In the genomic region with DNA sequence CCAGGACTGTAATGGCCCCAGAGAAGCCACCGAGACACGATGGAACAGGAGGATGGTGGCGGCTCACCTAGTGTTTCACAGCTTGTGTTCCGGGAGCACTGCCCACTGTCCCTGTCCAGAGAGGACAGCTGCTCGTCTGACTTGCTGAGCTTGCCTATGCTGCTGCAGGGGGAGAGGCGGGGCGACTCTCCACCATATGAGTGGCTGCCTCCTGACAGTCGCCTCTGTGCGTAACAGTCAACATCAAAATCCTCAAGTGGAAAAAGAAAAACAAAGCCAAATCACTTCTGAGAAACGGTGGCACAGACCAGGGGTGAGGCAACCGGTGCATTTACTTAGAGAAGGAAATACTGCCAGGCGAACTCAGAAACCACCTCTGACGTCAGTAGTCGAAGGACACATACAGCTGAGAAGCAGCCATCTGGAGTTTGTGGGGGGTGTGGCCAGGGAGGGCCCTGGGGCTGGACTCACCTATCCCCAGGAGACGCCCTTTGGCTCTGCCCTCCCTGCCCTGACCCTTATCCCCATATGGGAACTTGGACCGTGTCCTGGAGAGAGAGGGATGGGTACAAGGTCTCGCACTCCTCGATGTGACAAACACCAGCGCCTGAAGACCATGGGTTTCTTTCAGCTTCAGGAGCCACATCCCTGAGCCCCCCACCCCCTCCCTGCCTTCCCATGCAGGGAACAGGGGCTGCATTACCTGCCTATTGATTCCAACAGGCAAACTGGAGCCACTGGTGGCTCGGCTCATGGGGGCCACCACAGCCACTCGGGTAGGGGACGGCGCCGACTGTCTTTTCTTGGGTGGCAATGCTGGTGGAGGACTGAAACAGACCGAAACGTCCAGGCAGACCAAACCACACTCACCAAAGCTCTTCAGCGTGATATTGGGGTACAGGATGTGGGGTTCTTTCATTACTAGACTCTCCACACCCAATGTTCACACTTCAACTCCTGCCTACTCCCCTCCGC, we compare ENCODE assay signal across 8 cellular contexts.
A peak's percentile ranks its signal among the peaks of the same experiment; 100 is the strongest.
DNase-seq lines count a peak whose midpoint lies in the region; ATAC-seq and TF ChIP-seq lines count a peak whose summit lies in the region.

No MANE protein-coding gene starts in this region.

- no peak for TF ChIP-seq POLR2A in stomach (IDR thresholded peaks at IDR 0.05)

- ATAC-seq in GM18498 (IDR thresholded peaks at IDR 0.05; ENCODE audit: unreplicated experiment) (peak; percentile 61), lower lobe of right lung (peak; percentile 89 to 93), HG02938 (IDR thresholded peaks at IDR 0.05; ENCODE audit: unreplicated experiment) (no peak)

- no peaks in the 10 kb centered on the region for H3K27me3 Mint-ChIP-seq in activated naive CD4-positive, alpha-beta T cell treated with anti-CD3 and anti-CD28 coated beads, Interleukin-2, amount 50 U/mL, for 24 hours
- H3K27me3 Mint-ChIP-seq in osteocyte (ENCODE audit: unreplicated experiment), result no peaks in the 10 kb centered on the region

- H3K27ac Mint-ChIP-seq in activated naive CD4-positive, alpha-beta T cell treated with anti-CD3 and anti-CD28 coated beads, Interleukin-2, amount 50 U/mL, for 24 hours, result peak overlapping the region; percentile 4
- no peak overlapping the region for H3K27ac Mint-ChIP-seq in osteocyte (ENCODE audit: unreplicated experiment)

- WGBS in stomach, 5 donors, result 74 to 82% (median 77%) methylated on average over 27 to 28 of the region's 28 CpGs

- TF ChIP-seq CTCF in lower lobe of right lung (IDR thresholded peaks at IDR 0.05) (no peak), stomach (IDR thresholded peaks at IDR 0.05) (no peak), osteocyte (IDR thresholded peaks at IDR 0.05) (no peak)

- H3K27ac ChIP-seq in lower lobe of right lung, result peak overlapping the region; percentile 79
- H3K27ac ChIP-seq in stomach, result peak overlapping the region; percentile 30 to 83 (median 69)

- H3K4me3 ChIP-seq in lower lobe of right lung (no peak overlapping the region), stomach (peak overlapping the region in 1 of 4 donors; percentile 12)

- H3K4me1 ChIP-seq in lower lobe of right lung (peaks cover 31% of the 10 kb centered on the region), stomach (peaks cover 0 to 50% (median 8%) of the 10 kb centered on the region in 4 donors)

- peaks cover 75% of the 10 kb centered on the region for H3K36me3 ChIP-seq in lower lobe of right lung
- H3K36me3 ChIP-seq in stomach, result peaks cover 45 to 69% (median 61%) of the 10 kb centered on the region in 4 donors

- H3K27me3 ChIP-seq in lower lobe of right lung (ENCODE audit: low read depth) (no peaks in the 10 kb centered on the region), stomach (no peaks in the 10 kb centered on the region)

- DNase-seq in NCI-H2171 treated with DMSO at 0.1 percent for 48 hours (lab: John Stamatoyannopoulos, UW) (peak; percentile 80), lower lobe of right lung (peak; percentile 88), stomach (peak; percentile 75), osteocyte (ENCODE audit: extremely low spot score, unreplicated experiment) (no peak), NCI-H1048 (lab: John Stamatoyannopoulos, UW) (no peak)

- no peaks in the 10 kb centered on the region for H3K9me3 Mint-ChIP-seq in activated naive CD4-positive, alpha-beta T cell treated with anti-CD3 and anti-CD28 coated beads, Interleukin-2, amount 50 U/mL, for 24 hours
- no peaks in the 10 kb centered on the region for H3K9me3 Mint-ChIP-seq in osteocyte (ENCODE audit: unreplicated experiment)

- intact Hi-C loops in lower lobe of right lung (cut with DNase I) (no loop called here), stomach (cut with DNase I; ENCODE audit: low total_unique reads) (no loop called here)

- TF ChIP-seq EP300 in stomach (IDR thresholded peaks at IDR 0.05), result no peak

- H3K9me3 ChIP-seq in lower lobe of right lung (no peaks in the 10 kb centered on the region), stomach (no peaks in the 10 kb centered on the region)

- H3K4me3 Mint-ChIP-seq in activated naive CD4-positive, alpha-beta T cell treated with anti-CD3 and anti-CD28 coated beads, Interleukin-2, amount 50 U/mL, for 24 hours, result no peak overlapping the region
- no peak overlapping the region for H3K4me3 Mint-ChIP-seq in osteocyte (ENCODE audit: unreplicated experiment)

- H3K4me1 Mint-ChIP-seq in activated naive CD4-positive, alpha-beta T cell treated with anti-CD3 and anti-CD28 coated beads, Interleukin-2, amount 50 U/mL, for 24 hours, result peaks cover 24% of the 10 kb centered on the region
- peaks cover 10% of the 10 kb centered on the region for H3K4me1 Mint-ChIP-seq in osteocyte (ENCODE audit: unreplicated experiment)

- H3K36me3 Mint-ChIP-seq in activated naive CD4-positive, alpha-beta T cell treated with anti-CD3 and anti-CD28 coated beads, Interleukin-2, amount 50 U/mL, for 24 hours, result peaks cover 5% of the 10 kb centered on the region
- H3K36me3 Mint-ChIP-seq in osteocyte (ENCODE audit: unreplicated experiment), result peaks cover 27% of the 10 kb centered on the region

Comparison
In these comparisons a context has a peak if more than half of its experiments do, and no peak if none do; other contexts are left out.
1. DNase-seq: peak in NCI-H2171 treated with DMSO at 0.1 percent for 48 hours (single experiment), lower lobe of right lung (single experiment) and stomach (single experiment); none in osteocyte (single experiment) and NCI-H1048 (single experiment).